8 cellular contexts compared by ENCODE assay signal in the genomic region with DNA sequence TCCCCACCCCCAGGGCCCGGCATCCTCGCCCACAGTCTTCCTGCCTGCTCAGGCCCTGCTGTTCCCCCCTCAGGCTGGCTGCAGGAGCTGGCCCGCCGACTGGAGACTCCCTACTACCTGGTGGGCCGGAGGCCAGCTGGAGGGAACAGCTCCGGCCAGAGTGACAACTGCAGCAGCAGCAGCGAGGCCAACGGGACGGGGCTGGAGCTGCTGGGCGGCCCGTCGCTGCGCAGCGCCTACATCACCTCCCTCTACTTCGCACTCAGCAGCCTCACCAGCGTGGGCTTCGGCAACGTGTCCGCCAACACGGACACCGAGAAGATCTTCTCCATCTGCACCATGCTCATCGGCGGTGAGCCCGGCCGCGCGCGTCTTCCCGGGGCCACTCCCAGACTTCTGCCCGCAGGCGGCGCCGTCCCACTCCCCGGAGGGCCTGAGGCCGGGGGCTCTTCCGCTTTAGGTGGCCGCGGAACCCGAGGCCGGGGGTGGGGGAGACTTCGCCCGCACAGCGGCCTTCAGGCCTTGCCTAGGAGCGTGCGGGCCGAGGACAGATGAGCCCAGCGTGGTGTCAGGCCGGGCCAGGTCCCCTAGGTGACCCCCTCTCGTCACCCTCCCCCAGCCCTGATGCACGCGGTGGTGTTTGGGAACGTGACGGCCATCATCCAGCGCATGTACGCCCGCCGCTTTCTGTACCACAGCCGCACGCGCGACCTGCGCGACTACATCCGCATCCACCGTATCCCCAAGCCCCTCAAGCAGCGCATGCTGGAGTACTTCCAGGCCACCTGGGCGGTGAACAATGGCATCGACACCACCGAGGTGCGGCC.
DNase-seq lines count a peak whose midpoint lies in the region; ATAC-seq and TF ChIP-seq lines count a peak whose summit lies in the region.

No MANE protein-coding gene starts in this region.

- DNase-seq in DMS53 treated with DMSO at 0.1 percent for 48 hours (lab: John Stamatoyannopoulos, UW; ENCODE audit: unreplicated experiment) (peak; percentile 43), fibroblast of pulmonary artery (ENCODE audit: low read depth) (no peak), posterior cingulate gyrus (peak in 7 of 10 donors; percentile 52 to 93 (median 61)), dedifferentiated amniotic fluid mesenchymal stem cell (ENCODE audit: extremely low spot score) (no peak)
- peak; percentile 38 for DNase-seq in activated CD4-positive, alpha-beta T cell treated with anti-CD3 and anti-CD28 coated beads for 48 hours

- no peak for ATAC-seq in HG02798 (IDR thresholded peaks at IDR 0.05; ENCODE audit: poor library complexity, unreplicated experiment)
- ATAC-seq in GM19328 (IDR thresholded peaks at IDR 0.05; ENCODE audit: unreplicated experiment): no peak
- ATAC-seq in GM21528 (IDR thresholded peaks at IDR 0.05; ENCODE audit: low FRiP score, unreplicated experiment): no peak

- intact Hi-C loops in posterior cingulate gyrus (cut with DNase I): no loop called here

- TF ChIP-seq CTCF in fibroblast of pulmonary artery (IDR thresholded peaks at IDR 0.05; ENCODE audit: low read length, missing control alignments): peak; percentile 26

- H3K4me3 ChIP-seq in fibroblast of pulmonary artery (replicated peaks; ENCODE audit: low read depth, low read length): peak overlapping the region; percentile 31

Comparison
In these comparisons a context has a peak if more than half of its experiments do, and no peak if none do; other contexts are left out.
1. DNase-seq: peak in DMS53 treated with DMSO at 0.1 percent for 48 hours (single experiment), activated CD4-positive, alpha-beta T cell treated with anti-CD3 and anti-CD28 coated beads for 48 hours (single experiment) and posterior cingulate gyrus (7 of 10); none in fibroblast of pulmonary artery (single experiment) and dedifferentiated amniotic fluid mesenchymal stem cell (single experiment).